Comparison of ENCODE assay signal across 8 cellular contexts in genomic region chr1:8409107-8409506, GRCh38.
A peak's percentile ranks its signal among the peaks of the same experiment; 100 is the strongest.
DNase-seq lines count a peak whose midpoint lies in the region; ATAC-seq and TF ChIP-seq lines count a peak whose summit lies in the region.

No MANE protein-coding gene starts in this region.

- no peaks in the 10 kb centered on the region for H3K9me3 ChIP-seq in muscle layer of duodenum (ENCODE audit: control insufficient read depth in 1 of 2, low read length in 2 of 2)
- H3K9me3 ChIP-seq in WERI-Rb-1 (ENCODE audit: severe bottlenecking), result no peaks in the 10 kb centered on the region

- H3K4me1 ChIP-seq in muscle layer of duodenum (ENCODE audit: control insufficient read depth in 1 of 2, insufficient read depth in 2 of 2, low read length in 2 of 2), result peaks cover 47 to 68% of the 10 kb centered on the region in 2 donors

- peak overlapping the region; percentile 78 for H3K27ac ChIP-seq in muscle layer of duodenum (ENCODE audit: low read length)
- H3K27ac ChIP-seq in WERI-Rb-1, result no peak overlapping the region

- H3K4me3 ChIP-seq in epithelial cell of esophagus (ENCODE audit: low read length) (no peak overlapping the region), muscle layer of duodenum (ENCODE audit: low read depth in 1 of 2, low read length in 2 of 2) (peak overlapping the region; percentile 26 to 32), WERI-Rb-1 (ENCODE audit: low read depth, low read length) (no peak overlapping the region)

- H3K36me3 ChIP-seq in muscle layer of duodenum (ENCODE audit: control insufficient read depth in 1 of 2, insufficient read depth in 2 of 2, low read length in 2 of 2) (peaks cover 0 to 5% of the 10 kb centered on the region in 2 donors), WERI-Rb-1 (peaks cover 87% of the 10 kb centered on the region)

- no peaks in the 10 kb centered on the region for H3K27me3 Mint-ChIP-seq in activated T-cell treated with anti-CD3 and anti-CD28 coated beads, Interleukin-2, amount 50 U/mL, for 4 hours (ENCODE audit: low read depth)

- peak; percentile 66 to 78 for ATAC-seq in activated T-cell treated with anti-CD3 and anti-CD28 coated beads, Interleukin-2, amount 50 U/mL, for 4 hours
- ATAC-seq in SK-N-SH treated with all-trans-retinoic acid at 6 μM for 48 hours, result peak; percentile 76
- no peak for ATAC-seq in HG02884 (IDR thresholded peaks at IDR 0.05; ENCODE audit: unreplicated experiment)

- TF ChIP-seq CTCF in epithelial cell of esophagus (IDR thresholded peaks at IDR 0.05; ENCODE audit: insufficient read depth, low read depth, low read length, missing control alignments) (peak; percentile 60), WERI-Rb-1 (IDR thresholded peaks at IDR 0.05; ENCODE audit: low read depth, low read length) (no peak)

- H3K27me3 ChIP-seq in muscle layer of duodenum (ENCODE audit: low read depth, low read length) (no peaks in the 10 kb centered on the region), WERI-Rb-1 (ENCODE audit: insufficient read depth, low read depth, severe bottlenecking) (no peaks in the 10 kb centered on the region)

- H3K4me1 Mint-ChIP-seq in activated T-cell treated with anti-CD3 and anti-CD28 coated beads, Interleukin-2, amount 50 U/mL, for 4 hours (ENCODE audit: low read depth), result peaks cover 68% of the 10 kb centered on the region

- H3K36me3 Mint-ChIP-seq in activated T-cell treated with anti-CD3 and anti-CD28 coated beads, Interleukin-2, amount 50 U/mL, for 4 hours (ENCODE audit: insufficient read depth), result peaks cover 18% of the 10 kb centered on the region

- H3K4me3 Mint-ChIP-seq in activated T-cell treated with anti-CD3 and anti-CD28 coated beads, Interleukin-2, amount 50 U/mL, for 4 hours, result peak overlapping the region; percentile 27

- no peaks in the 10 kb centered on the region for H3K9me3 Mint-ChIP-seq in activated T-cell treated with anti-CD3 and anti-CD28 coated beads, Interleukin-2, amount 50 U/mL, for 4 hours

- no peak for DNase-seq in activated T-cell treated with anti-CD3 and anti-CD28 coated beads, Interleukin-2, amount 50 U/mL, for 4 hours
- no peak for DNase-seq in activated T-cell treated with anti-CD3 and anti-CD28 coated beads, Interleukin-2, amount 50 U/mL, for 48 hours
- DNase-seq in epithelial cell of esophagus (ENCODE audit: low read depth) (peak; percentile 47), NCI-H2029 (lab: John Stamatoyannopoulos, UW) (no peak), WERI-Rb-1 (no peak)

TF ChIP-seq in SK-N-SH treated with all-trans-retinoic acid at 6 μM for 48 hours, 23 proteins besides CTCF, POLR2A, EP300 and RAD21:
- TF ChIP-seq GLIS3 (CRISPR knock-in tag; IDR thresholded peaks at IDR 0.05) (no peak), PPARA (CRISPR knock-in tag; IDR thresholded peaks at IDR 0.05; ENCODE audit: borderline replicate concordance) (no peak), BACH2 (CRISPR knock-in tag; IDR thresholded peaks at IDR 0.05; ENCODE audit: borderline replicate concordance) (no peak), ZFP30 (CRISPR knock-in tag; IDR thresholded peaks at IDR 0.05) (no peak), ARNTL (CRISPR knock-in tag; IDR thresholded peaks at IDR 0.05; ENCODE audit: borderline replicate concordance, low read depth) (no peak), ZFP3 (CRISPR knock-in tag; IDR thresholded peaks at IDR 0.05) (no peak), CSDC2 (CRISPR knock-in tag; IDR thresholded peaks at IDR 0.05) (no peak), TCF4 (CRISPR knock-in tag; IDR thresholded peaks at IDR 0.05; ENCODE audit: borderline replicate concordance) (no peak), OSR1 (CRISPR knock-in tag; IDR thresholded peaks at IDR 0.05) (no peak), ZNF8 (CRISPR knock-in tag; IDR thresholded peaks at IDR 0.05) (no peak)
- TF ChIP-seq, protein P1, sequence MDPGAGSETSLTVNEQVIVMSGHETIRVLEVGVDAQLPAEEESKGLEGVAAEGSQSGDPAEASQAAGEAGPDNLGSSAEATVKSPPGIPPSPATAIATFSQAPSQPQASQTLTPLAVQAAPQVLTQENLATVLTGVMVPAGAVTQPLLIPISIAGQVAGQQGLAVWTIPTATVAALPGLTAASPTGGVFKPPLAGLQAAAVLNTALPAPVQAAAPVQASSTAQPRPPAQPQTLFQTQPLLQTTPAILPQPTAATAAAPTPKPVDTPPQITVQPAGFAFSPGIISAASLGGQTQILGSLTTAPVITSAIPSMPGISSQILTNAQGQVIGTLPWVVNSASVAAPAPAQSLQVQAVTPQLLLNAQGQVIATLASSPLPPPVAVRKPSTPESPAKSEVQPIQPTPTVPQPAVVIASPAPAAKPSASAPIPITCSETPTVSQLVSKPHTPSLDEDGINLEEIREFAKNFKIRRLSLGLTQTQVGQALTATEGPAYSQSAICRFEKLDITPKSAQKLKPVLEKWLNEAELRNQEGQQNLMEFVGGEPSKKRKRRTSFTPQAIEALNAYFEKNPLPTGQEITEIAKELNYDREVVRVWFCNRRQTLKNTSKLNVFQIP (CRISPR knock-in tag; IDR thresholded peaks at IDR 0.05; ENCODE audit: borderline replicate concordance, low read depth), result no peak
- TF ChIP-seq, protein P2, sequence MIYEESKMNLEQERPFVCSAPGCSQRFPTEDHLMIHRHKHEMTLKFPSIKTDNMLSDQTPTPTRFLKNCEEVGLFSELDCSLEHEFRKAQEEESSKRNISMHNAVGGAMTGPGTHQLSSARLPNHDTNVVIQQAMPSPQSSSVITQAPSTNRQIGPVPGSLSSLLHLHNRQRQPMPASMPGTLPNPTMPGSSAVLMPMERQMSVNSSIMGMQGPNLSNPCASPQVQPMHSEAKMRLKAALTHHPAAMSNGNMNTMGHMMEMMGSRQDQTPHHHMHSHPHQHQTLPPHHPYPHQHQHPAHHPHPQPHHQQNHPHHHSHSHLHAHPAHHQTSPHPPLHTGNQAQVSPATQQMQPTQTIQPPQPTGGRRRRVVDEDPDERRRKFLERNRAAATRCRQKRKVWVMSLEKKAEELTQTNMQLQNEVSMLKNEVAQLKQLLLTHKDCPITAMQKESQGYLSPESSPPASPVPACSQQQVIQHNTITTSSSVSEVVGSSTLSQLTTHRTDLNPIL (CRISPR knock-in tag; IDR thresholded peaks at IDR 0.05; ENCODE audit: low read depth), result no peak
- TF ChIP-seq, protein P3, sequence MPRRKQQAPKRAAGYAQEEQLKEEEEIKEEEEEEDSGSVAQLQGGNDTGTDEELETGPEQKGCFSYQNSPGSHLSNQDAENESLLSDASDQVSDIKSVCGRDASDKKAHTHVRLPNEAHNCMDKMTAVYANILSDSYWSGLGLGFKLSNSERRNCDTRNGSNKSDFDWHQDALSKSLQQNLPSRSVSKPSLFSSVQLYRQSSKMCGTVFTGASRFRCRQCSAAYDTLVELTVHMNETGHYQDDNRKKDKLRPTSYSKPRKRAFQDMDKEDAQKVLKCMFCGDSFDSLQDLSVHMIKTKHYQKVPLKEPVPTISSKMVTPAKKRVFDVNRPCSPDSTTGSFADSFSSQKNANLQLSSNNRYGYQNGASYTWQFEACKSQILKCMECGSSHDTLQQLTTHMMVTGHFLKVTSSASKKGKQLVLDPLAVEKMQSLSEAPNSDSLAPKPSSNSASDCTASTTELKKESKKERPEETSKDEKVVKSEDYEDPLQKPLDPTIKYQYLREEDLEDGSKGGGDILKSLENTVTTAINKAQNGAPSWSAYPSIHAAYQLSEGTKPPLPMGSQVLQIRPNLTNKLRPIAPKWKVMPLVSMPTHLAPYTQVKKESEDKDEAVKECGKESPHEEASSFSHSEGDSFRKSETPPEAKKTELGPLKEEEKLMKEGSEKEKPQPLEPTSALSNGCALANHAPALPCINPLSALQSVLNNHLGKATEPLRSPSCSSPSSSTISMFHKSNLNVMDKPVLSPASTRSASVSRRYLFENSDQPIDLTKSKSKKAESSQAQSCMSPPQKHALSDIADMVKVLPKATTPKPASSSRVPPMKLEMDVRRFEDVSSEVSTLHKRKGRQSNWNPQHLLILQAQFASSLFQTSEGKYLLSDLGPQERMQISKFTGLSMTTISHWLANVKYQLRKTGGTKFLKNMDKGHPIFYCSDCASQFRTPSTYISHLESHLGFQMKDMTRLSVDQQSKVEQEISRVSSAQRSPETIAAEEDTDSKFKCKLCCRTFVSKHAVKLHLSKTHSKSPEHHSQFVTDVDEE (CRISPR knock-in tag; IDR thresholded peaks at IDR 0.05), result no peak

Comparison
In these comparisons a context has a peak if more than half of its experiments do, and no peak if none do; other contexts are left out.
1. H3K4me3 ChIP-seq: peak in muscle layer of duodenum (2 of 2); none in epithelial cell of esophagus (single experiment) and WERI-Rb-1 (single experiment).